In the genomic region with DNA sequence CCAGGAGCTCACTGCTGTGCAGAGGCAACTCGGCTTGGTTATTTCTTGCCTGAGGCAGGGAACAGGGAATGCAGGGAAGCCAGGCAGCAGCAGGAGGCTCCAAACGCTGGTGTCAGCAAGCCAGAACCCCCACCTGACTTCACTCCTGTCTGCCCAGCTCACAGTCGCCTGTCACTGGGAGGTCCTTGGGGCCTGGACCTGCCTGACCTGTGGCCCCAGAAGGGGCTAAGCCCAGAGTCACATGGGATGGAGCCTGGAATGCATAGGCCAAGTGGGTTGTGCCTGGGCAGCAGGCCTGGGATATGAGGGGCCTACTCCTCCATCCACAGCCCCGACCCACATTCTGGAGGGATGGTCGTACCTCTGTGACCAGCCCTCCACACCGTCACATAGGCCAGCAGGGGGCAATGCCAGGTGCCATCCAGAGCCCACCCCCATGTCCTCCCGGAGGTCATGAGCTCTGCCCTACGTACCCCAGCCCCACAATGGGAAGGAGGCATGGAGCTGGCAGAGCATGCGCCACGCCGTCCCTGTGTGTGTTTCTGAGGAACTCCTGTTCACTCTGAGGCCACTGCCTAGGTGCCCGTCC, we compare ENCODE assay signal across 12 cellular contexts. TPM values are rescaled to one million over a fixed set of nuclear protein-coding genes. Genes with fewer than 3 reads are reported as not detected.
DNase-seq lines count a peak whose midpoint lies in the region; ATAC-seq, FAIRE-seq and TF ChIP-seq lines count a peak whose summit lies in the region.
"Had no signal": no experiment of that assay in that cellular context is flagged by ENCODE, and none has a peak within 500 bp of the region (broad histone marks: within the 10 kb centered on the region; RNA-seq: fewer than 3 reads in every experiment).

No MANE protein-coding gene starts in this region.

- no peaks in the 10 kb centered on the region; the same call in 1 of the 2 replicates for H3K36me3 ChIP-seq in OCI-LY1 (ENCODE audit: insufficient read depth, low read length)
- H3K36me3 ChIP-seq in effector memory CD4-positive, alpha-beta T cell (ENCODE audit: control insufficient read depth, insufficient read depth, low read length): peaks cover 7% of the 10 kb centered on the region
- H3K36me3 ChIP-seq: sigmoid colon, tibial nerve had no signal

- H3F3A ChIP-seq in OCI-LY1 (ENCODE audit: insufficient read depth, low read length): no peaks in the 10 kb centered on the region

- H3K4me3 ChIP-seq in OCI-LY1 (ENCODE audit: low read depth, low read length, poor library complexity, severe bottlenecking): no peak overlapping the region
- no peak overlapping the region for H3K4me3 ChIP-seq in effector memory CD4-positive, alpha-beta T cell (ENCODE audit: insufficient read depth, low read depth, low read length, poor library complexity, severe bottlenecking)
- H3K4me3 ChIP-seq: body of pancreas, sigmoid colon, tibial nerve had no signal

- no peaks in the 10 kb centered on the region for H4K20me1 ChIP-seq in OCI-LY1 (ENCODE audit: insufficient read depth, low read length)

- DNase-seq in GM12892 (ENCODE audit: insufficient read length) (no peak), kidney tubule cell (ENCODE audit: low spot score) (peak; percentile 42), epidermal melanocyte (ENCODE audit: insufficient read length, low spot score) (no peak)
- no peak for DNase-seq in effector memory CD4-positive, alpha-beta T cell
- DNase-seq: body of pancreas, erythroblast, NCI-H1930, sigmoid colon, T1000 had no signal

- ATAC-seq in HG02588 (IDR thresholded peaks at IDR 0.05; ENCODE audit: unreplicated experiment): no peak
- ATAC-seq: body of pancreas had no signal

- TF ChIP-seq POLR2A in GM12892 (IDR thresholded peaks at IDR 0.05; ENCODE audit: low read depth, low read length): no peak

- H3K27ac ChIP-seq in OCI-LY1 (ENCODE audit: low read depth, low read length, poor library complexity, severe bottlenecking): no peak overlapping the region
- no peak overlapping the region for H3K27ac ChIP-seq in effector memory CD4-positive, alpha-beta T cell (ENCODE audit: insufficient read depth, low read length, poor library complexity, severe bottlenecking)
- H3K27ac ChIP-seq: sigmoid colon had no signal

- no peak overlapping the region for H3K9ac ChIP-seq in OCI-LY1 (ENCODE audit: low read length)

- H3K79me2 ChIP-seq in OCI-LY1 (ENCODE audit: insufficient read depth, low read length): no peaks in the 10 kb centered on the region

- no peaks in the 10 kb centered on the region for H3K9me3 ChIP-seq in OCI-LY1 (ENCODE audit: low read length)
- no peaks in the 10 kb centered on the region for H3K9me3 ChIP-seq in effector memory CD4-positive, alpha-beta T cell (ENCODE audit: control insufficient read depth, low read length)
- H3K9me3 ChIP-seq: body of pancreas, sigmoid colon, tibial nerve had no signal

- TF ChIP-seq CTCF in OCI-LY1 (IDR thresholded peaks at IDR 0.05; ENCODE audit: low read length): peak; percentile 28; the same call in 1 of the 2 replicates

- peaks cover 33% of the 10 kb centered on the region for H3K4me1 ChIP-seq in OCI-LY1 (ENCODE audit: insufficient read depth, low read length, severe bottlenecking)
- peaks cover 19% of the 10 kb centered on the region for H3K4me1 ChIP-seq in effector memory CD4-positive, alpha-beta T cell (ENCODE audit: control insufficient read depth, insufficient read depth, low read length, poor library complexity, severe bottlenecking)

- H3K27me3 ChIP-seq in OCI-LY1 (ENCODE audit: insufficient read depth, low read length): peaks cover 5% of the 10 kb centered on the region; the same call in 1 of the 2 replicates
- H3K27me3 ChIP-seq in effector memory CD4-positive, alpha-beta T cell (replicated peaks; ENCODE audit: control insufficient read depth, insufficient read depth, low read length, poor library complexity, severe bottlenecking): no peaks in the 10 kb centered on the region
- H3K27me3 ChIP-seq: body of pancreas, tibial nerve had no signal

- no peaks in the 10 kb centered on the region for H3K9me2 ChIP-seq in OCI-LY1 (ENCODE audit: low read depth, low read length)

- FAIRE-seq in GM12892 (lab: Jason Lieb, UNC): peak; percentile 33

- H2AFZ ChIP-seq in OCI-LY1 (ENCODE audit: low read length): no peak overlapping the region

- no peak overlapping the region; the same call in 1 of the 2 replicates for H3K4me2 ChIP-seq in OCI-LY1 (ENCODE audit: low read length)

RNA-seq across cellular contexts. Expression of gene RASSF7, which starts 5.2 kb away (rescaled TPM):
- 7.8 TPM for polyA plus RNA-seq in GM12892 (2012; ENCODE audit: missing spikeins)

RNA-seq across cellular contexts. Expression of gene LMNTD2, which starts 5.5 kb away (rescaled TPM):
- 0.47 TPM for polyA plus RNA-seq in GM12892 (2012; ENCODE audit: missing spikeins)

RNA-seq across cellular contexts. Expression of gene PHRF1, which starts 10.3 kb away (rescaled TPM):
- 6.1 TPM for polyA plus RNA-seq in GM12892 (2012; ENCODE audit: missing spikeins)

RNA-seq across cellular contexts. Expression of gene LRRC56, which starts 28.7 kb away (rescaled TPM):
- polyA plus RNA-seq in GM12892 (2012; ENCODE audit: missing spikeins): 0.30 TPM

RNA-seq across cellular contexts. Expression of gene HRAS, which starts 30.6 kb away (rescaled TPM):
- polyA plus RNA-seq in GM12892 (2012; ENCODE audit: missing spikeins): 28.5 TPM
